17 cellular contexts compared by ENCODE assay signal in genomic region chr1:18668051-18668450, GRCh38. TPM values are rescaled to one million over a fixed set of nuclear protein-coding genes. Genes with fewer than 3 reads are reported as not detected.
"Had no signal": no experiment of that assay in that cellular context is flagged by ENCODE, and none has a peak within 500 bp of the region (broad histone marks: within the 10 kb centered on the region; RNA-seq: fewer than 3 reads in every experiment).

No MANE protein-coding gene starts in this region.

- H3K27me3 Mint-ChIP-seq: activated naive CD8-positive, alpha-beta T cell had no signal

- H3K9ac ChIP-seq: neural progenitor cell had no signal

- DNase-seq: activated CD4-positive, alpha-beta T cell treated with anti-CD3 and anti-CD28 coated beads, Interleukin-2, amount 50 U/mL, for 1 hour; activated CD4-positive, CD25-positive, alpha-beta regulatory T cell; activated effector memory CD4-positive, alpha-beta T cell treated with anti-CD3 and anti-CD28 coated beads, Interleukin-2, amount 50 U/mL, for 16 hours; dorsolateral prefrontal cortex; heart left ventricle; left ventricle myocardium inferior; mesendoderm; pancreas; retina; small intestine; tibial artery had no signal

- H2AFZ ChIP-seq: neural progenitor cell had no signal

- H3K36me3 Mint-ChIP-seq: activated naive CD8-positive, alpha-beta T cell; neural progenitor cell had no signal

- H3K4me3 Mint-ChIP-seq: activated naive CD8-positive, alpha-beta T cell; neural progenitor cell had no signal

- H3K9me3 Mint-ChIP-seq: neural progenitor cell had no signal

- H3K4me2 ChIP-seq: neural progenitor cell had no signal

- H3K4me1 ChIP-seq: heart left ventricle, left ventricle myocardium inferior, neural progenitor cell, pancreas, tibial artery had no signal

- H3K27ac ChIP-seq: dorsolateral prefrontal cortex, heart left ventricle, left ventricle myocardium inferior, neural progenitor cell, pancreas, tibial artery had no signal

- H3K27ac Mint-ChIP-seq: activated naive CD8-positive, alpha-beta T cell; neural progenitor cell had no signal

- H3K27me3 ChIP-seq: pancreas had no signal

- ATAC-seq: heart left ventricle had no signal

- H3K4me3 ChIP-seq: dorsolateral prefrontal cortex, heart left ventricle, left ventricle myocardium inferior, neural progenitor cell, pancreas, tibial artery had no signal

- H3K9me3 ChIP-seq: heart left ventricle, left ventricle myocardium inferior, pancreas, tibial artery had no signal

- H3K36me3 ChIP-seq: heart left ventricle, left ventricle myocardium inferior, neural progenitor cell, pancreas, tibial artery had no signal

- FAIRE-seq: frontal cortex, islet of Langerhans, pancreas, small intestine had no signal

RNA-seq across cellular contexts. Expression of gene PAX7, which starts 37.4 kb away (rescaled TPM):
- total RNA-seq: chondrocyte; heart left ventricle; left ventricle myocardium inferior; pancreas; T-helper 2 cell treated with Interferon-gamma antibody and Interleukin-4, amounts not matched to agents 100 ng/mL and 5 ng/mL, for 36 hours had no signal
- polyA plus RNA-seq: heart left ventricle, pancreas had no signal
